21 cellular contexts compared by ENCODE assay signal in genomic region chr7:140048138-140048537, GRCh38. TPM values are rescaled to one million over a fixed set of nuclear protein-coding genes. Genes with fewer than 3 reads are reported as not detected.
DNase-seq lines count a peak whose midpoint lies in the region; ATAC-seq, FAIRE-seq and TF ChIP-seq lines count a peak whose summit lies in the region.
"Had no signal": no experiment of that assay in that cellular context is flagged by ENCODE, and none has a peak within 500 bp of the region (broad histone marks: within the 10 kb centered on the region; RNA-seq: fewer than 3 reads in every experiment).

No MANE protein-coding gene starts in this region.

- CTCF ChIA-PET in Caco-2 (lab: Charles Lee), result interaction anchor here (0.6 kb wide), 1 partner anchor 1569 kb away, joined by 5 read pairs; no protein-coding TSS in a partner anchor
- CTCF ChIA-PET in CD4-positive, alpha-beta T cell (lab: Charles Lee), result interaction anchor here (1.1 kb wide), 1 partner anchor 11 kb away, joined by 3 read pairs; no protein-coding TSS in a partner anchor

- no peaks in the 10 kb centered on the region for H3K4me1 ChIP-seq in CD4-positive, CD25-positive, alpha-beta regulatory T cell (ENCODE audit: control insufficient read depth, insufficient read depth, low read length, poor library complexity, severe bottlenecking)
- H3K4me1 ChIP-seq in Caco-2 (peaks cover 24% of the 10 kb centered on the region), heart right ventricle (peaks cover 0 to 37% (median 23%) of the 10 kb centered on the region in 9 donors), neuronal stem cell (ENCODE audit: control insufficient read depth in 2 of 2, insufficient read depth in 1 of 2, low read depth in 1 of 2, low read length in 2 of 2) (no peaks in the 10 kb centered on the region)

- H3K9ac ChIP-seq in neuronal stem cell (ENCODE audit: low read depth, low read length, poor library complexity), result no peak overlapping the region

- H3K27ac ChIP-seq in CD4-positive, CD25-positive, alpha-beta regulatory T cell (ENCODE audit: insufficient read depth, low read length, poor library complexity, severe bottlenecking), result no peak overlapping the region
- H3K27ac ChIP-seq in heart right ventricle, result peak overlapping the region in 2 of 10 donors; percentile 1 to 69
- no peak overlapping the region for H3K27ac ChIP-seq in neuronal stem cell (replicated peaks; ENCODE audit: low read length)
- no peak overlapping the region for H3K27ac ChIP-seq in CD4-positive, alpha-beta T cell (ENCODE audit: low read depth, low read length)

- no peak overlapping the region for H2BK15ac ChIP-seq in neuronal stem cell (ENCODE audit: low read length)

- no peak overlapping the region for H4K8ac ChIP-seq in neuronal stem cell (ENCODE audit: low read depth, low read length)

- H3K4me1 Mint-ChIP-seq in CD4-positive, CD25-positive, alpha-beta regulatory T cell, result peaks cover 20 to 36% (median 25%) of the 10 kb centered on the region in 4 donors
- peaks cover 21% of the 10 kb centered on the region for H3K4me1 Mint-ChIP-seq in Caco-2 (ENCODE audit: low read depth, unreplicated experiment)
- peaks cover 10% of the 10 kb centered on the region for H3K4me1 Mint-ChIP-seq in CD4-positive, alpha-beta T cell (ENCODE audit: low read depth)

- no peak overlapping the region for H2AFZ ChIP-seq in neuronal stem cell (ENCODE audit: low read length)

- DNase-seq in CD4-positive, CD25-positive, alpha-beta regulatory T cell, result no peak
- DNase-seq in Caco-2 (no peak), heart right ventricle (peak in 1 of 2 donors; percentile 35), neuronal stem cell (ENCODE audit: low spot score) (no peak), H54 (ENCODE audit: insufficient read length, low spot score) (no peak), lower leg skin (ENCODE audit: low spot score in 2 of 2) (no peak)
- no peak for DNase-seq in CD4-positive, alpha-beta T cell
- DNase-seq: C1 segment of cervical spinal cord; COR-L47; GF-D8; KBM-7; NCI-H1105 treated with DMSO at 0.1 percent for 48 hours; NCI-H1694; NCI-H2081 treated with DMSO at 0.1 percent for 48 hours; NCI-H446 treated with DMSO at 0.1 percent for 48 hours; NCI-H69; NK-92 treated with Interleukin-12 subunit alpha and Interleukin-12 subunit beta, amount 100 ng/mL, for 24 hours; Peyer's patch had no signal

- H2BK120ac ChIP-seq in neuronal stem cell (ENCODE audit: low read depth, low read length), result no peak overlapping the region

- no peak for TF ChIP-seq CTCF in Caco-2 (IDR thresholded peaks at IDR 0.05; ENCODE audit: insufficient read depth in 1 of 2, low read depth in 1 of 2, low read length in 1 of 2, severe bottlenecking in 1 of 2, unreplicated experiment in 1 of 2)
- TF ChIP-seq CTCF in heart right ventricle (IDR thresholded peaks at IDR 0.05), result no peak
- no peak for TF ChIP-seq CTCF in lower leg skin (IDR thresholded peaks at IDR 0.05)
- no peak for TF ChIP-seq CTCF in CD4-positive, alpha-beta T cell (IDR thresholded peaks at IDR 0.05)

- H3K79me1 ChIP-seq in neuronal stem cell (ENCODE audit: low read depth, low read length), result no peaks in the 10 kb centered on the region

- intact Hi-C loops in Caco-2 (cut with micrococcal nuclease; ENCODE audit: unreplicated experiment), result no loop called here
- intact Hi-C loops in heart right ventricle (cut with DNase I), result no loop called here
- intact Hi-C loops in lower leg skin (cut with DNase I; ENCODE audit: low total_unique reads), result no loop called here
- intact Hi-C loops in CD4-positive, alpha-beta T cell (cut with DNase I, micrococcal nuclease), result no loop called here

- peaks cover 50% of the 10 kb centered on the region for H3K36me3 Mint-ChIP-seq in CD4-positive, CD25-positive, alpha-beta regulatory T cell
- H3K36me3 Mint-ChIP-seq in Caco-2 (ENCODE audit: insufficient read depth, unreplicated experiment), result peaks cover 6% of the 10 kb centered on the region
- peaks cover 84% of the 10 kb centered on the region for H3K36me3 Mint-ChIP-seq in CD4-positive, alpha-beta T cell (ENCODE audit: low read depth)

- no peaks in the 10 kb centered on the region for H3K27me3 ChIP-seq in CD4-positive, CD25-positive, alpha-beta regulatory T cell (ENCODE audit: control insufficient read depth, insufficient read depth, low read length)
- H3K27me3 ChIP-seq in Caco-2 (replicated peaks; ENCODE audit: control insufficient read depth, insufficient read depth, low read length) (no peaks in the 10 kb centered on the region), heart right ventricle (no peaks in the 10 kb centered on the region), neuronal stem cell (ENCODE audit: control insufficient read depth in 3 of 3, insufficient read depth in 3 of 3, low read depth in 1 of 3, low read length in 3 of 3) (no peaks in the 10 kb centered on the region)
- H3K27me3 ChIP-seq in CD4-positive, alpha-beta T cell (ENCODE audit: control insufficient read depth, insufficient read depth, low read length), result no peaks in the 10 kb centered on the region
- H3K27me3 ChIP-seq: Peyer's patch had no signal

- POLR2A ChIA-PET in Caco-2 (lab: Charles Lee), result no interaction called here
- POLR2A ChIA-PET in CD4-positive, alpha-beta T cell (lab: Charles Lee), result no interaction called here

- H2BK12ac ChIP-seq in neuronal stem cell (ENCODE audit: low read length), result no peak overlapping the region

- H3K4me2 ChIP-seq in neuronal stem cell (ENCODE audit: insufficient read depth, low read length, poor library complexity, severe bottlenecking), result no peak overlapping the region

- no peak for TF ChIP-seq POLR2A in H54 (IDR thresholded peaks at IDR 0.05; ENCODE audit: low read depth, low read length)
- TF ChIP-seq POLR2A in lower leg skin (IDR thresholded peaks at IDR 0.05), result no peak

- ATAC-seq in CD4-positive, CD25-positive, alpha-beta regulatory T cell (ENCODE audit: low read depth in 2 of 2), result no peak
- peak in 7 of 8 donors; percentile 26 to 81 (median 68) for ATAC-seq in heart right ventricle
- ATAC-seq in CD4-positive, alpha-beta T cell (ENCODE audit: poor library complexity), result no peak
- ATAC-seq: GM12878 had no signal

- no peak overlapping the region for H3K18ac ChIP-seq in neuronal stem cell (ENCODE audit: low read length)

- H2AK5ac ChIP-seq in neuronal stem cell (ENCODE audit: low read depth, low read length), result no peak overlapping the region

- no peaks in the 10 kb centered on the region for H3K27me3 Mint-ChIP-seq in CD4-positive, CD25-positive, alpha-beta regulatory T cell
- H3K27me3 Mint-ChIP-seq in Caco-2 (ENCODE audit: insufficient read depth, unreplicated experiment), result no peaks in the 10 kb centered on the region
- H3K27me3 Mint-ChIP-seq in CD4-positive, alpha-beta T cell, result no peaks in the 10 kb centered on the region

- H3K36me3 ChIP-seq in CD4-positive, CD25-positive, alpha-beta regulatory T cell (ENCODE audit: control insufficient read depth, insufficient read depth, low read length), result peaks cover 69% of the 10 kb centered on the region
- H3K36me3 ChIP-seq in Caco-2 (ENCODE audit: control insufficient read depth, insufficient read depth, low read length) (no peaks in the 10 kb centered on the region), heart right ventricle (peaks cover 0 to 82% (median 8%) of the 10 kb centered on the region in 9 donors), neuronal stem cell (replicated peaks in 1 of 2; ENCODE audit: control insufficient read depth in 2 of 2, insufficient read depth in 2 of 2, low read length in 2 of 2) (no peaks in the 10 kb centered on the region)

- H3K4me3 ChIP-seq in CD4-positive, CD25-positive, alpha-beta regulatory T cell (ENCODE audit: low read depth, low read length), result no peak overlapping the region
- H3K4me3 ChIP-seq in Caco-2 (ENCODE audit: low read depth, low read length) (no peak overlapping the region), heart right ventricle (no peak overlapping the region), neuronal stem cell (ENCODE audit: low read length in 2 of 2) (peak overlapping the region in 1 of 2 donors; percentile 5), lower leg skin (ENCODE audit: low read depth, poor library complexity, severe bottlenecking) (no peak overlapping the region)
- H3K4me3 ChIP-seq: GM12878, Peyer's patch had no signal

- no peak overlapping the region for H3K14ac ChIP-seq in neuronal stem cell (ENCODE audit: low read length)

- no peak for FAIRE-seq in H54 (lab: Jason Lieb, UNC)
- FAIRE-seq: GM12878, GM19239, H1 had no signal

- H3K9me3 Mint-ChIP-seq in CD4-positive, CD25-positive, alpha-beta regulatory T cell, result no peaks in the 10 kb centered on the region
- no peaks in the 10 kb centered on the region for H3K9me3 Mint-ChIP-seq in Caco-2 (ENCODE audit: unreplicated experiment)
- no peaks in the 10 kb centered on the region for H3K9me3 Mint-ChIP-seq in CD4-positive, alpha-beta T cell

- peak overlapping the region; percentile 7 to 85 (median 59) for H3K27ac Mint-ChIP-seq in CD4-positive, CD25-positive, alpha-beta regulatory T cell
- H3K27ac Mint-ChIP-seq in Caco-2 (ENCODE audit: unreplicated experiment), result peak overlapping the region; percentile 20
- H3K27ac Mint-ChIP-seq in CD4-positive, alpha-beta T cell, result no peak overlapping the region

- H3K4ac ChIP-seq in neuronal stem cell (ENCODE audit: low read length), result no peak overlapping the region

- H4K91ac ChIP-seq in neuronal stem cell (ENCODE audit: low read depth, low read length, poor library complexity), result no peak overlapping the region

- no peaks in the 10 kb centered on the region for H3K9me3 ChIP-seq in CD4-positive, CD25-positive, alpha-beta regulatory T cell (ENCODE audit: control insufficient read depth in 2 of 2, low read length in 2 of 2)
- H3K9me3 ChIP-seq in Caco-2 (no peaks in the 10 kb centered on the region), heart right ventricle (no peaks in the 10 kb centered on the region), neuronal stem cell (replicated peaks in 1 of 2; ENCODE audit: control insufficient read depth in 2 of 2, insufficient read depth in 1 of 2, low read depth in 1 of 2, low read length in 2 of 2) (no peaks in the 10 kb centered on the region)
- no peaks in the 10 kb centered on the region for H3K9me3 ChIP-seq in CD4-positive, alpha-beta T cell (ENCODE audit: control insufficient read depth, low read length)
- H3K9me3 ChIP-seq: Peyer's patch had no signal

- BruUV-seq in Caco-2 (replicated peaks; lab: Mats Ljungman, UMichigan), result no TSS peak

- no peak overlapping the region for H2BK5ac ChIP-seq in neuronal stem cell (ENCODE audit: low read length)

- H3K4me3 Mint-ChIP-seq in CD4-positive, CD25-positive, alpha-beta regulatory T cell, result no peak overlapping the region
- H3K4me3 Mint-ChIP-seq in Caco-2 (ENCODE audit: unreplicated experiment), result no peak overlapping the region
- H3K4me3 Mint-ChIP-seq in CD4-positive, alpha-beta T cell, result no peak overlapping the region

- WGBS in heart right ventricle, 2 donors, result 52 to 71% methylated on average over 4 of the region's 4 CpGs
- WGBS in neuronal stem cell (ENCODE audit: extremely low coverage in 2 of 2, insufficient read length in 2 of 2, insufficient replicate concordance in 1 of 2), 2 donors, result no CpG with 5 or more reads among the region's 4 CpGs
- 94 to 95% methylated on average over 4 of the region's 4 CpGs for WGBS in lower leg skin, 2 donors

- peak overlapping the region; percentile 21 for H3K23ac ChIP-seq in neuronal stem cell (ENCODE audit: low read depth, low read length, poor library complexity)

RNA-seq across cellular contexts. Expression of gene PARP12, which starts 14.6 kb away (rescaled TPM):
- 258 TPM for total RNA-seq in CD4-positive, CD25-positive, alpha-beta regulatory T cell
- polyA plus RNA-seq in CD4-positive, CD25-positive, alpha-beta regulatory T cell, result 10 to 100 TPM; 30.1 to 69.1 (median 48.9) TPM
- total RNA-seq in Caco-2 (2022), result 20.2 and 23.7 TPM in 2 replicates
- total RNA-seq in heart right ventricle, result 10 to 100 TPM in 9 of 10 donors, 1 to 10 TPM in 1; 9.9 to 48.3 (median 13.1) TPM
- 10 to 100 TPM in 1 of 2 donors, 1 to 10 TPM in 1; 6.7 to 27.1 TPM for polyA plus RNA-seq in heart right ventricle
- polyA plus RNA-seq in neuronal stem cell (2013, experiment 1 of 2), result 0.32 TPM
- polyA plus RNA-seq in neuronal stem cell (2013, experiment 2 of 2), result 0.43 TPM
- 10 to 100 TPM; 17.8 to 21.5 (median 18.5) TPM for total RNA-seq in lower leg skin
- total RNA-seq in CD4-positive, alpha-beta T cell, result 10 to 100 TPM; 76.7 to 78.5 TPM

Comparison
In these comparisons a context has a peak if more than half of its experiments do, and no peak if none do; other contexts are left out.
1. ATAC-seq: peak in heart right ventricle (7 of 8); none in CD4-positive, CD25-positive, alpha-beta regulatory T cell (0 of 2) and CD4-positive, alpha-beta T cell (single experiment).